Comparison of ENCODE assay signal across 20 cellular contexts in genomic region chr18:33022370-33022769, GRCh38.
DNase-seq lines count a peak whose midpoint lies in the region; ATAC-seq and TF ChIP-seq lines count a peak whose summit lies in the region.
"Had no signal": no experiment of that assay in that cellular context is flagged by ENCODE, and none has a peak within 500 bp of the region (broad histone marks: within the 10 kb centered on the region; RNA-seq: fewer than 3 reads in every experiment).

No MANE protein-coding gene starts in this region.

- CTCF ChIA-PET in AG04450 (lab: Charles Lee) = no interaction called here
- CTCF ChIA-PET in CD4-positive, alpha-beta memory T cell (lab: Charles Lee; ENCODE audit: partially characterized antibody) = no interaction called here

- POLR2A ChIA-PET in AG04450 (lab: Yijun Ruan, JAX) = no interaction called here
- POLR2A ChIA-PET in CD4-positive, alpha-beta memory T cell (lab: Charles Lee; ENCODE audit: partially characterized antibody) = no interaction called here

- no peak overlapping the region for H2AFZ ChIP-seq in OCI-LY1 (ENCODE audit: low read length)

- ATAC-seq in GM21786 (IDR thresholded peaks at IDR 0.05; ENCODE audit: unreplicated experiment) = no peak
- ATAC-seq: left cardiac atrium had no signal

- H3K9me3 Mint-ChIP-seq in glutamatergic neuron (ENCODE audit: unreplicated experiment) = no peaks in the 10 kb centered on the region
- peaks cover 0 to 15% (median 3%) of the 10 kb centered on the region in 8 donors for H3K9me3 Mint-ChIP-seq in CD4-positive, alpha-beta memory T cell

- H4K20me1 ChIP-seq in OCI-LY1 (ENCODE audit: insufficient read depth, low read length) = no peaks in the 10 kb centered on the region

- H3K79me2 ChIP-seq in OCI-LY1 (ENCODE audit: insufficient read depth, low read length) = no peaks in the 10 kb centered on the region

- H3K4me3 Mint-ChIP-seq in glutamatergic neuron (ENCODE audit: unreplicated experiment) = no peak overlapping the region
- H3K4me3 Mint-ChIP-seq in CD4-positive, alpha-beta memory T cell = no peak overlapping the region
- H3K4me3 Mint-ChIP-seq: activated CD4-positive, alpha-beta T cell treated with anti-CD3 and anti-CD28 coated beads, Interleukin-2, amount 10 ng/mL, durations not matched to agents 24 days and 14 days had no signal

- H3K4me2 ChIP-seq in OCI-LY1 (ENCODE audit: low read length) = no peak overlapping the region

- H3F3A ChIP-seq in OCI-LY1 (ENCODE audit: insufficient read depth, low read length) = no peaks in the 10 kb centered on the region

- 0 out of 2 replicates have a peak, but pooled peaks have one; percentile 8 for TF ChIP-seq CTCF in AG04450 (IDR thresholded peaks at IDR 0.05; ENCODE audit: low read depth, low read length)
- peak; percentile 23; the same call in 1 of the 2 replicates for TF ChIP-seq CTCF in OCI-LY1 (IDR thresholded peaks at IDR 0.05; ENCODE audit: low read length)
- peak; percentile 49 for TF ChIP-seq CTCF in glutamatergic neuron (IDR thresholded peaks at IDR 0.05; ENCODE audit: partially characterized antibody, unreplicated experiment)

- DNase-seq in AG04450 (ENCODE audit: low read depth, low spot score) = no peak
- DNase-seq in H7 = peak; percentile 1
- DNase-seq in glutamatergic neuron = no peak
- DNase-seq in RPMI8226 = no peak
- no peak for DNase-seq in stimulated activated CD4-positive, alpha-beta T cell treated with anti-CD3 and anti-CD28 coated beads, Interleukin-4, amount 100 ng/mL, for 1 hour
- DNase-seq in CD4-positive, alpha-beta memory T cell = no peak
- DNase-seq: activated CD4-positive, alpha-beta T cell treated with anti-CD3 and anti-CD28 coated beads, Interleukin-2, amount 10 ng/mL, durations not matched to agents 24 days and 14 days; activated CD8-positive, alpha-beta memory T cell treated with anti-CD3 and anti-CD28 coated beads, Interleukin-2, amount 50 U/mL, for 4 hours; activated gamma-delta T cell treated with Interleukin-2 at 50 U/mL for 16 hours; amygdala; central memory CD4-positive, alpha-beta T cell; effector CD4-positive, alpha-beta T cell; hypothalamus; left cardiac atrium; NCI-H524 treated with DMSO at 0.1 percent for 48 hours; nucleus accumbens; sigmoid colon; stimulated activated CD4-positive, alpha-beta T cell treated with anti-CD3 and anti-CD28 coated beads, Interleukin-2, amount 100 ng/mL, for 48 hours had no signal

- H3K9me2 ChIP-seq in OCI-LY1 (ENCODE audit: low read depth, low read length) = no peaks in the 10 kb centered on the region

- H3K36me3 Mint-ChIP-seq in glutamatergic neuron (ENCODE audit: unreplicated experiment) = no peaks in the 10 kb centered on the region
- no peaks in the 10 kb centered on the region for H3K36me3 Mint-ChIP-seq in CD4-positive, alpha-beta memory T cell

- H3K4me1 Mint-ChIP-seq in glutamatergic neuron (ENCODE audit: low read depth, unreplicated experiment) = no peaks in the 10 kb centered on the region
- no peaks in the 10 kb centered on the region for H3K4me1 Mint-ChIP-seq in CD4-positive, alpha-beta memory T cell
- H3K4me1 Mint-ChIP-seq: activated CD4-positive, alpha-beta T cell treated with anti-CD3 and anti-CD28 coated beads, Interleukin-2, amount 10 ng/mL, durations not matched to agents 24 days and 14 days had no signal

- no peak overlapping the region for H3K27ac Mint-ChIP-seq in glutamatergic neuron (ENCODE audit: unreplicated experiment)
- no peak overlapping the region for H3K27ac Mint-ChIP-seq in CD4-positive, alpha-beta memory T cell
- H3K27ac Mint-ChIP-seq: activated CD4-positive, alpha-beta T cell treated with anti-CD3 and anti-CD28 coated beads, Interleukin-2, amount 10 ng/mL, durations not matched to agents 24 days and 14 days had no signal

- H3K4me1 ChIP-seq in OCI-LY1 (ENCODE audit: insufficient read depth, low read length, severe bottlenecking) = no peaks in the 10 kb centered on the region
- H3K4me1 ChIP-seq in CD4-positive, alpha-beta memory T cell (ENCODE audit: insufficient read depth, low read length) = no peaks in the 10 kb centered on the region
- H3K4me1 ChIP-seq: sigmoid colon had no signal

- H3K36me3 ChIP-seq in H7 (replicated peaks; ENCODE audit: control insufficient read depth, insufficient read depth, low read length) (no peaks in the 10 kb centered on the region), OCI-LY1 (ENCODE audit: insufficient read depth, low read length) (no peaks in the 10 kb centered on the region)
- no peaks in the 10 kb centered on the region for H3K36me3 ChIP-seq in CD4-positive, alpha-beta memory T cell (ENCODE audit: insufficient read depth, low read length)
- H3K36me3 ChIP-seq: sigmoid colon had no signal

- H3K27me3 ChIP-seq in AG04450 (ENCODE audit: control insufficient read depth, insufficient read depth, low read length) (no peaks in the 10 kb centered on the region), H7 (ENCODE audit: control insufficient read depth, insufficient read depth, low read length) (no peaks in the 10 kb centered on the region), OCI-LY1 (ENCODE audit: insufficient read depth, low read length) (no peaks in the 10 kb centered on the region)
- H3K27me3 ChIP-seq in CD4-positive, alpha-beta memory T cell (ENCODE audit: insufficient read depth, low read length) = no peaks in the 10 kb centered on the region
- H3K27me3 ChIP-seq: sigmoid colon had no signal

- H3K9ac ChIP-seq in OCI-LY1 (ENCODE audit: low read length) = no peak overlapping the region

- H3K4me3 ChIP-seq in AG04450 (ENCODE audit: low read depth, low read length) (no peak overlapping the region), H7 (ENCODE audit: insufficient read depth, low read depth, low read length) (no peak overlapping the region), OCI-LY1 (ENCODE audit: low read depth, low read length, poor library complexity, severe bottlenecking) (no peak overlapping the region)
- H3K4me3 ChIP-seq in CD4-positive, alpha-beta memory T cell (ENCODE audit: low read length in 2 of 2) = no peak overlapping the region
- H3K4me3 ChIP-seq: sigmoid colon had no signal

- H3K27me3 Mint-ChIP-seq in glutamatergic neuron (ENCODE audit: unreplicated experiment) = no peaks in the 10 kb centered on the region
- no peaks in the 10 kb centered on the region for H3K27me3 Mint-ChIP-seq in CD4-positive, alpha-beta memory T cell
- H3K27me3 Mint-ChIP-seq: activated CD4-positive, alpha-beta T cell treated with anti-CD3 and anti-CD28 coated beads, Interleukin-2, amount 10 ng/mL, durations not matched to agents 24 days and 14 days had no signal

- no peaks in the 10 kb centered on the region for H3K9me3 ChIP-seq in AG04450 (ENCODE audit: control insufficient read depth, insufficient read depth, low read length)
- H3K9me3 ChIP-seq in OCI-LY1 (ENCODE audit: low read length) = no peaks in the 10 kb centered on the region
- peaks cover 0 to 5% of the 10 kb centered on the region in 2 donors for H3K9me3 ChIP-seq in CD4-positive, alpha-beta memory T cell (ENCODE audit: control insufficient read depth in 1 of 2, low read length in 2 of 2)
- H3K9me3 ChIP-seq: sigmoid colon had no signal

- intact Hi-C loops in CD4-positive, alpha-beta memory T cell (cut with micrococcal nuclease) = no loop called here

- H3K27ac ChIP-seq in AG04450 (ENCODE audit: low read depth, low read length) (no peak overlapping the region), OCI-LY1 (ENCODE audit: low read depth, low read length, poor library complexity, severe bottlenecking) (no peak overlapping the region)
- no peak overlapping the region for H3K27ac ChIP-seq in CD4-positive, alpha-beta memory T cell (ENCODE audit: low read depth, low read length)
- H3K27ac ChIP-seq: sigmoid colon had no signal
